Comparison of ENCODE assay signal across 1 cellular context in genomic region chr17:76557368-76558209, GRCh38.
TF ChIP-seq lines count a peak whose summit lies in the region.

No MANE protein-coding gene starts in this region.

TF ChIP-seq in K562, 482 proteins besides CTCF, POLR2A, EP300 and RAD21 (continued from another document and continues in another):
- peak; percentile 15; the same call in 1 of the 2 replicates for TF ChIP-seq GMEB1 (CRISPR knock-in tag; IDR thresholded peaks at IDR 0.05)
- no peak for TF ChIP-seq KAT2B (IDR thresholded peaks at IDR 0.05; ENCODE audit: low read depth, low read length)
- TF ChIP-seq RHOXF2B (CRISPR knock-in tag; conservative IDR thresholded peaks at IDR 0.05), result no peak
- no peak for TF ChIP-seq ARID2 (IDR thresholded peaks at IDR 0.05)
- peak; percentile 59; the same call in 1 of the 2 replicates for TF ChIP-seq ZNF766 (CRISPR knock-in tag; conservative IDR thresholded peaks at IDR 0.05)
- TF ChIP-seq ZNF408 (CRISPR knock-in tag; IDR thresholded peaks at IDR 0.05; ENCODE audit: low read depth), result no peak
- no peak for TF ChIP-seq NCOA2 (IDR thresholded peaks at IDR 0.05; ENCODE audit: partially characterized antibody in 2 of 2)
- TF ChIP-seq THAP7 (CRISPR knock-in tag; IDR thresholded peaks at IDR 0.05), result peak; percentile 41; the same call in 1 of the 2 replicates
- TF ChIP-seq GTF3C2 (IDR thresholded peaks at IDR 0.05; ENCODE audit: borderline replicate concordance, extremely low read depth, insufficient read length), result no peak
- TF ChIP-seq HMGXB4 (CRISPR knock-in tag; IDR thresholded peaks at IDR 0.05), result peak; percentile 86
- TF ChIP-seq MLLT1 (IDR thresholded peaks at IDR 0.05), result peak; percentile 32 to 80; a peak in 3 of 4 replicates
- no peak for TF ChIP-seq PRMT5 (CRISPR knock-in tag; IDR thresholded peaks at IDR 0.05)
- no peak for TF ChIP-seq ZBTB2 (IDR thresholded peaks at IDR 0.05)
- no peak for TF ChIP-seq KDM2B (CRISPR knock-in tag; IDR thresholded peaks at IDR 0.05)
- no peak for TF ChIP-seq MTA2 (IDR thresholded peaks at IDR 0.05; ENCODE audit: low read depth)
- no peak for TF ChIP-seq TEAD2 (tag; IDR thresholded peaks at IDR 0.05)
- TF ChIP-seq ZBTB5 (IDR thresholded peaks at IDR 0.05), result no peak
- no peak for TF ChIP-seq DIDO1 (tag; IDR thresholded peaks at IDR 0.05; ENCODE audit: low read depth)
- no peak for TF ChIP-seq RFX7 (CRISPR knock-in tag; IDR thresholded peaks at IDR 0.05)
- TF ChIP-seq ZKSCAN3 (CRISPR knock-in tag; IDR thresholded peaks at IDR 0.05), result no peak
- TF ChIP-seq ZNF197 (CRISPR knock-in tag; IDR thresholded peaks at IDR 0.05; ENCODE audit: low read depth), result no peak
- peak; percentile 97 for TF ChIP-seq SUPT5H (IDR thresholded peaks at IDR 0.05)
- peak; percentile 81 for TF ChIP-seq SAP30 (IDR thresholded peaks at IDR 0.05; ENCODE audit: borderline replicate concordance, insufficient read depth, low read depth, low read length, poor library complexity, severe bottlenecking)
- TF ChIP-seq FOXJ3 (CRISPR knock-in tag; IDR thresholded peaks at IDR 0.05), result no peak
- TF ChIP-seq ZNF699 (CRISPR knock-in tag; IDR thresholded peaks at IDR 0.05; ENCODE audit: insufficient replicate concordance), result no peak
- no peak for TF ChIP-seq FOXP1 (CRISPR knock-in tag; IDR thresholded peaks at IDR 0.05)
- TF ChIP-seq ETV6 (IDR thresholded peaks at IDR 0.05; ENCODE audit: borderline replicate concordance in 1 of 2, low read depth in 2 of 2, low read length in 1 of 2), result no peak
- no peak for TF ChIP-seq ETV6 (CRISPR knock-in tag; IDR thresholded peaks at IDR 0.05; ENCODE audit: borderline replicate concordance)
- TF ChIP-seq E2F5 (CRISPR knock-in tag; IDR thresholded peaks at IDR 0.05), result 0 out of 2 replicates have a peak, but pooled peaks have one; percentile 41
- TF ChIP-seq ESRRB (CRISPR knock-in tag; IDR thresholded peaks at IDR 0.05; ENCODE audit: borderline replicate concordance), result no peak
- no peak for TF ChIP-seq COPS2 (conservative IDR thresholded peaks at IDR 0.05)
- no peak for TF ChIP-seq KDM1A (IDR thresholded peaks at IDR 0.05)
- TF ChIP-seq EHMT2 (IDR thresholded peaks at IDR 0.05), result no peak
- no peak for TF ChIP-seq KAT8 (IDR thresholded peaks at IDR 0.05; ENCODE audit: low read depth)
- TF ChIP-seq ZNF3 (CRISPR knock-in tag; IDR thresholded peaks at IDR 0.05), result no peak
- no peak for TF ChIP-seq XRCC4 (IDR thresholded peaks at IDR 0.05; ENCODE audit: extremely low read depth, insufficient read depth, insufficient read length)
- TF ChIP-seq PCBP1 (IDR thresholded peaks at IDR 0.05; ENCODE audit: low read depth, low read length, poor library complexity, severe bottlenecking), result no peak
- TF ChIP-seq TFAM (CRISPR knock-in tag; conservative IDR thresholded peaks at IDR 0.05), result no peak
- TF ChIP-seq NR2C1 (IDR thresholded peaks at IDR 0.05), result peak; percentile 70
- peak; percentile 85 for TF ChIP-seq NR2C1 (tag; IDR thresholded peaks at IDR 0.05)
- TF ChIP-seq TFE3 (CRISPR knock-in tag; IDR thresholded peaks at IDR 0.05), result no peak
- no peak for TF ChIP-seq ADNP (tag; IDR thresholded peaks at IDR 0.05)
- TF ChIP-seq MAX (CRISPR knock-in tag; IDR thresholded peaks at IDR 0.05), result peak; percentile 96
- TF ChIP-seq EZH2 (IDR thresholded peaks at IDR 0.05; ENCODE audit: borderline replicate concordance, low read depth, low read length), result no peak
- no peak for TF ChIP-seq MYNN (IDR thresholded peaks at IDR 0.05)
- no peak for TF ChIP-seq MYNN (CRISPR knock-in tag; IDR thresholded peaks at IDR 0.05)
- TF ChIP-seq CREB5 (CRISPR knock-in tag; IDR thresholded peaks at IDR 0.05), result no peak
- TF ChIP-seq RCOR1 (IDR thresholded peaks at IDR 0.05; ENCODE audit: borderline replicate concordance in 1 of 2, low read depth in 2 of 2, low read length in 2 of 2), result peak in 1 of 2 experiments; percentile 57; a peak in 1 of 4 replicates
- no peak for TF ChIP-seq PREB (CRISPR knock-in tag; IDR thresholded peaks at IDR 0.05)
- no peak for TF ChIP-seq ZFP1 (CRISPR knock-in tag; IDR thresholded peaks at IDR 0.05)
